8 cellular contexts compared by ENCODE assay signal in the genomic region with DNA sequence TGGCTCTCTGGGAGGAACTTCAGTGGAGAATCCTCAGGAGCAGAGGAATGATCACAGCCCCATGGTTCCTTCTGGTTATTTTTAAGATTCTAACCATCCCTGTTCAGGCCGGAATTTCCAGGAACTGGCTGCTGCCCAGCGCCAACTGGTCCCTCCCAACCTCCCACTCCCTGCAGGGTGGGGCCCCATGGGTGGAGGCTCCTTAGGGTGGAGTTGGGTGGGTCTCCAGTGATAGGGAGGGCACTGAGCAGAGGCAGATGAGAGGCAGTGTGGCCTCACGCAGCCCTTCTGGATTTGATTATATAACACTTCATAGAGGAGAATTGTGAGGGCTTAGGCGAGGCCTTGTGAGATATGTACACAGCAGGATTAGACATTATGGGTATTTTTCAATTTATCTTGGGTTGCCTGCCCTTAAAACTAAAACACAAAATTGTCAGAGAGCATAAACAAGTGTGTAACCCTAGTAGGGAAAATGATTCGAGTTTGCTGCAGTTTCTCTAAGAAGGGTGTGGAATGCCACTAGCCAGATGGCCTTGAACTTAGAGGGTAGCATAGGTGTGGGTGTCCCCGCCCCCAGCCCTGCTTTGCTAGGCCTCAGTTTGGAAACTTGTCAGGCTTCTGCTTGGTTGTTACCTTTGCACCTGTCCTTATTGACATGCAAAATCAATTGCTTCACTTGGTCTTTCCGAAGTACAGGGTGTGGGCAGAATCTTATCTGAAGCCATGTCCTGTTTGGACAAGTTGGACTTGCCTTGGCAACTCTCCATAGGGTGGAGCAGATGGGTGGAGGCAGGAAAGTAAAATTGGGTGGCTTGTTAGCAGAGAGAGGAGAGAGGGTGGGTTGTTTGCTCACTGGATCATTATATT. TPM values are rescaled to one million over a fixed set of nuclear protein-coding genes. Genes with fewer than 3 reads are reported as not detected.
A peak's percentile ranks its signal among the peaks of the same experiment; 100 is the strongest.
DNase-seq lines count a peak whose midpoint lies in the region; ATAC-seq and TF ChIP-seq lines count a peak whose summit lies in the region.

No MANE protein-coding gene starts in this region.

- TF ChIP-seq CTCF in CD14-positive monocyte (IDR thresholded peaks at IDR 0.05) (no peak), MM.1S (IDR thresholded peaks at IDR 0.05; ENCODE audit: low read length) (no peak), MCF 10A (IDR thresholded peaks at IDR 0.05; ENCODE audit: unreplicated experiment) (no peak), right lobe of liver (IDR thresholded peaks at IDR 0.05) (no peak), tibial artery (IDR thresholded peaks at IDR 0.05) (no peak)

- no peaks in the 10 kb centered on the region for H3K9me2 ChIP-seq in MM.1S (replicated peaks; ENCODE audit: insufficient read depth, low read length)

- no peak for DNase-seq in CD14-positive monocyte (ENCODE audit: low spot score)
- DNase-seq in MM.1S, result no peak
- DNase-seq in MCF 10A (ENCODE audit: unreplicated experiment), result peak; percentile 91
- DNase-seq in right lobe of liver, result peak; percentile 70 to 89 (median 83)
- DNase-seq in tibial artery, result peak in 1 of 2 donors; percentile 78
- DNase-seq in middle frontal gyrus (ENCODE audit: extremely low spot score, low spot score), result no peak

- no peak overlapping the region for H2AFZ ChIP-seq in MM.1S (ENCODE audit: low read length)

- H3K4me3 Mint-ChIP-seq in CD14-positive monocyte (peak overlapping the region in 1 of 2 donors; percentile 68), MCF 10A (ENCODE audit: unreplicated experiment) (peak overlapping the region; percentile 55)

- H3K9ac ChIP-seq in MM.1S (ENCODE audit: low read length), result no peak overlapping the region

- 9% methylated on average over 7 of the region's 7 CpGs for WGBS in right lobe of liver (ENCODE audit: insufficient coverage, low coverage, low lambda C conversion rate, missing lambda C conversion rate)

- H3K4me1 Mint-ChIP-seq in CD14-positive monocyte (peaks cover 87% of the 10 kb centered on the region), MCF 10A (ENCODE audit: insufficient read depth, unreplicated experiment) (peaks cover 63% of the 10 kb centered on the region)

- H3K27ac ChIP-seq in MM.1S (ENCODE audit: low read length) (peak overlapping the region; percentile 62; the same call in 1 of the 2 replicates), right lobe of liver (peak overlapping the region; percentile 49 to 61 (median 55)), tibial artery (peak overlapping the region; percentile 58 to 83)

- BruUV-seq in MCF 10A (replicated peaks; lab: Mats Ljungman, UMichigan), result no TSS peak

- H3K4me3 ChIP-seq in MM.1S (ENCODE audit: low read length) (no peak overlapping the region), right lobe of liver (peak overlapping the region in 2 of 3 donors; percentile 25 to 44), tibial artery (no peak overlapping the region)

- peaks cover 13% of the 10 kb centered on the region; the same call in 1 of the 2 replicates for H4K20me1 ChIP-seq in MM.1S (ENCODE audit: insufficient read depth, low read length)

- H3K4me1 ChIP-seq in MM.1S (ENCODE audit: low read length) (peaks cover 66% of the 10 kb centered on the region), right lobe of liver (peaks cover 0 to 95% (median 44%) of the 10 kb centered on the region in 4 donors), tibial artery (peaks cover 4 to 99% (median 77%) of the 10 kb centered on the region in 4 donors)

- no peak for TF ChIP-seq POLR2A in right lobe of liver (IDR thresholded peaks at IDR 0.05)

- H3K79me2 ChIP-seq in MM.1S (ENCODE audit: low read length), result peaks cover 99% of the 10 kb centered on the region

- H3K36me3 ChIP-seq in MM.1S (replicated peaks; ENCODE audit: insufficient read depth, low read length) (no peaks in the 10 kb centered on the region), right lobe of liver (no peaks in the 10 kb centered on the region), tibial artery (no peaks in the 10 kb centered on the region)

- peak overlapping the region; percentile 3; the same call in 1 of the 2 replicates for H3K4me2 ChIP-seq in MM.1S (ENCODE audit: low read depth, low read length)

- no peaks in the 10 kb centered on the region for H3K27me3 Mint-ChIP-seq in CD14-positive monocyte (ENCODE audit: low read depth in 3 of 3)
- H3K27me3 Mint-ChIP-seq in MCF 10A (ENCODE audit: insufficient read depth, unreplicated experiment), result no peaks in the 10 kb centered on the region

- H3K9me3 Mint-ChIP-seq in CD14-positive monocyte (no peaks in the 10 kb centered on the region), MCF 10A (ENCODE audit: unreplicated experiment) (no peaks in the 10 kb centered on the region)

- intact Hi-C loops in CD14-positive monocyte (cut with micrococcal nuclease) (loop anchor here (5.0 to 10.0 kb wide), 2 partner anchors 511 to 609 kb away; no protein-coding TSS in a partner anchor), MCF 10A (cut with micrococcal nuclease) (no loop called here), right lobe of liver (cut with DNase I) (loop anchor here (5.0 to 10.0 kb wide), 4 partner anchors 99 to 489 kb away; no protein-coding TSS in a partner anchor), tibial artery (cut with DNase I; ENCODE audit: low total_unique reads) (loop anchor here (5.0 kb wide), 2 partner anchors 351 to 606 kb away; no protein-coding TSS in a partner anchor)

- POLR2A ChIA-PET in MCF 10A (lab: Yijun Ruan, JAX), result interaction anchor here (0.7 to 8.2 kb wide), 16 partner anchors 7 to 499 kb away, joined by 3 to 192 read pairs (median 9); no protein-coding TSS in a partner anchor

- peaks cover 46% of the 10 kb centered on the region for H3F3A ChIP-seq in MM.1S (ENCODE audit: insufficient read depth, low read length)

- H3K27me3 ChIP-seq in MM.1S (replicated peaks; ENCODE audit: insufficient read depth, low read length) (no peaks in the 10 kb centered on the region), right lobe of liver (no peaks in the 10 kb centered on the region), tibial artery (no peaks in the 10 kb centered on the region)

- peaks cover 14 to 16% of the 10 kb centered on the region in 2 donors for H3K36me3 Mint-ChIP-seq in CD14-positive monocyte
- H3K36me3 Mint-ChIP-seq in MCF 10A (ENCODE audit: insufficient read depth, unreplicated experiment), result peaks cover 6% of the 10 kb centered on the region

- ATAC-seq in right lobe of liver, result peak; percentile 64 to 86 (median 74)
- ATAC-seq in HG03460 (IDR thresholded peaks at IDR 0.05; ENCODE audit: unreplicated experiment), result no peak
- ATAC-seq in HG02970 (IDR thresholded peaks at IDR 0.05; ENCODE audit: low FRiP score, unreplicated experiment), result no peak

- H3K9me3 ChIP-seq in MM.1S (replicated peaks; ENCODE audit: insufficient read depth, low read length) (no peaks in the 10 kb centered on the region), right lobe of liver (no peaks in the 10 kb centered on the region), tibial artery (no peaks in the 10 kb centered on the region)

- peak overlapping the region; percentile 74 to 91 (median 87) for H3K27ac Mint-ChIP-seq in CD14-positive monocyte
- H3K27ac Mint-ChIP-seq in MCF 10A (ENCODE audit: low read depth, unreplicated experiment), result peak overlapping the region; percentile 81

- CTCF ChIA-PET in MCF 10A (lab: Yijun Ruan, JAX), result interaction anchor here (0.6 to 5.3 kb wide), 11 partner anchors 13 to 674 kb away, joined by 3 to 71 read pairs (median 8); no protein-coding TSS in a partner anchor

RNA-seq across cellular contexts. Expression of a gene that starts 9.3 kb away (rescaled TPM):
- 10 to 100 TPM; 46.3 to 53.9 TPM for polyA plus RNA-seq in CD14-positive monocyte
- total RNA-seq in MCF 10A (2022), result 45.3 and 51.2 TPM in 2 replicates
- total RNA-seq in right lobe of liver, result 10 to 100 TPM; 21.3 to 37.6 (median 26.8) TPM

Comparison
In these comparisons a context has a peak if more than half of its experiments do, and no peak if none do; other contexts are left out.
1. DNase-seq: peak in MCF 10A (single experiment) and right lobe of liver (3 of 3); none in CD14-positive monocyte (single experiment), MM.1S (single experiment) and middle frontal gyrus (single experiment).
2. H3K4me3 ChIP-seq: peak in right lobe of liver (2 of 3); none in MM.1S (single experiment) and tibial artery (0 of 2).
3. ATAC-seq: peak in right lobe of liver (4 of 4); none in HG03460 (single experiment) and HG02970 (single experiment).
4. Peak in every context shown above with its lines, with median percentiles within 50 percentile points of each other: H3K27ac ChIP-seq.